Comparison of ENCODE assay signal across 8 cellular contexts in genomic region chr2:42171396-42171971, GRCh38. TPM values are rescaled to one million over a fixed set of nuclear protein-coding genes. Genes with fewer than 3 reads are reported as not detected.
DNase-seq lines count a peak whose midpoint lies in the region; ATAC-seq lines count a peak whose summit lies in the region.

No MANE protein-coding gene starts in this region.

- peak; percentile 35 for ATAC-seq in HG03432 (IDR thresholded peaks at IDR 0.05; ENCODE audit: unreplicated experiment)
- ATAC-seq in GM21360 (IDR thresholded peaks at IDR 0.05; ENCODE audit: unreplicated experiment) = no peak
- ATAC-seq in Right ventricle myocardium superior (ENCODE audit: poor library complexity) = no peak

- intact Hi-C loops in Right ventricle myocardium superior (cut with DNase I) = loop anchor here (10.0 kb wide), 1 partner anchor 67 kb away; no protein-coding TSS in a partner anchor

- H3K27me3 ChIP-seq in skeletal muscle satellite cell (ENCODE audit: control insufficient read depth, insufficient read depth, low read length) = no peaks in the 10 kb centered on the region

- DNase-seq in DMS 273 (lab: John Stamatoyannopoulos, UW; ENCODE audit: unreplicated experiment) = peak; percentile 36
- no peak for DNase-seq in DMS 273 treated with DMSO at 0.1 percent for 48 hours (lab: John Stamatoyannopoulos, UW)
- peak; percentile 19 for DNase-seq in dedifferentiated amniotic fluid mesenchymal stem cell (ENCODE audit: extremely low spot score)
- DNase-seq in activated effector memory CD4-positive, alpha-beta T cell treated with Interleukin-2 at 50 U/mL for 16 hours = no peak
- no peak for DNase-seq in Right ventricle myocardium superior

- H3K9me3 ChIP-seq in skeletal muscle satellite cell (replicated peaks; ENCODE audit: low read length) = no peaks in the 10 kb centered on the region

- peak overlapping the region; percentile 99 for H3K4me3 ChIP-seq in skeletal muscle satellite cell (ENCODE audit: low read length)

- no peak overlapping the region for H3K9ac ChIP-seq in skeletal muscle satellite cell (ENCODE audit: low read depth, low read length)

- H3K4me1 ChIP-seq in skeletal muscle satellite cell (ENCODE audit: control insufficient read depth, insufficient read depth, low read length) = peaks cover 17% of the 10 kb centered on the region

- peak overlapping the region; percentile 85 for H3K4me2 ChIP-seq in skeletal muscle satellite cell (ENCODE audit: low read length)

- no peaks in the 10 kb centered on the region for H3K36me3 ChIP-seq in skeletal muscle satellite cell (ENCODE audit: insufficient read depth, low read length)

RNA-seq across cellular contexts. Expression of gene EML4, which starts 2.3 kb away (rescaled TPM):
- total RNA-seq in skeletal muscle satellite cell (2012; rRNA removed) = 29.9 and 39.8 TPM in 2 replicates
- total RNA-seq in Right ventricle myocardium superior = 4.4 TPM

Comparison
In these comparisons a context has a peak if more than half of its experiments do, and no peak if none do; other contexts are left out.
1. DNase-seq: peak in DMS 273 (single experiment) and dedifferentiated amniotic fluid mesenchymal stem cell (single experiment); none in DMS 273 treated with DMSO at 0.1 percent for 48 hours (single experiment), activated effector memory CD4-positive, alpha-beta T cell treated with Interleukin-2 at 50 U/mL for 16 hours (single experiment) and Right ventricle myocardium superior (single experiment).